ENCODE assay signal across 28 cellular contexts in genomic region chr1:150383629-150384318, GRCh38. TPM values are rescaled to one million over a fixed set of nuclear protein-coding genes. Genes with fewer than 3 reads are reported as not detected.
DNase-seq lines count a peak whose midpoint lies in the region; ATAC-seq, FAIRE-seq and TF ChIP-seq lines count a peak whose summit lies in the region.
"Had no signal": no experiment of that assay in that cellular context is flagged by ENCODE, and none has a peak within 500 bp of the region (broad histone marks: within the 10 kb centered on the region; RNA-seq: fewer than 3 reads in every experiment).

No MANE protein-coding gene starts in this region.

- TF ChIP-seq EP300 in HepG2 (IDR thresholded peaks at IDR 0.05; ENCODE audit: low read depth in 2 of 2, low read length in 2 of 2), result no peak
- no peak for TF ChIP-seq EP300 in HepG2 (CRISPR knock-in tag; IDR thresholded peaks at IDR 0.05; ENCODE audit: borderline replicate concordance)

- H3K9me3 ChIP-seq in adipocyte (ENCODE audit: control insufficient read depth, low read length) (no peaks in the 10 kb centered on the region), HepG2 (ENCODE audit: low read length) (no peaks in the 10 kb centered on the region), WERI-Rb-1 (ENCODE audit: severe bottlenecking) (no peaks in the 10 kb centered on the region)
- H3K9me3 ChIP-seq: esophagus squamous epithelium, pancreas, testis had no signal

- intact Hi-C loops in HepG2 (cut with micrococcal nuclease; ENCODE audit: unreplicated experiment) (no loop called here), dorsolateral prefrontal cortex (cut with DNase I) (no loop called here)

- peaks cover 8% of the 10 kb centered on the region for H3K4me1 ChIP-seq in adipocyte (ENCODE audit: control insufficient read depth, insufficient read depth, low read length)
- H3K4me1 ChIP-seq in HepG2 (ENCODE audit: insufficient read depth, low read length), result peaks cover 65% of the 10 kb centered on the region

- H3K79me2 ChIP-seq in HepG2 (ENCODE audit: insufficient read depth, low read length), result peaks cover 93% of the 10 kb centered on the region

- H4K20me1 ChIP-seq in HepG2 (ENCODE audit: insufficient read depth, low read length), result 0 out of 2 replicates have a peak, but pooled peaks cover 11% of the 10 kb centered on the region

- peak overlapping the region; percentile 10 for H3K27ac ChIP-seq in HepG2 (ENCODE audit: extremely low read length, insufficient read depth, low read length)
- H3K27ac ChIP-seq in dorsolateral prefrontal cortex, result no peak overlapping the region
- H3K27ac ChIP-seq in WERI-Rb-1, result no peak overlapping the region
- H3K27ac ChIP-seq: esophagus squamous epithelium, pancreas, SK-N-MC, testis had no signal

- no peak for DNase-seq in activated naive CD4-positive, alpha-beta T cell treated with anti-CD3 and anti-CD28 coated beads, Interleukin-2, amount 10 ng/mL, durations not matched to agents 7 days and 5 days
- no peak for DNase-seq in activated naive CD4-positive, alpha-beta T cell (lab: John Stamatoyannopoulos, UW)
- DNase-seq in adipocyte (ENCODE audit: low read depth) (no peak), HepG2 (ENCODE audit: low spot score) (no peak), NCI-H82 treated with DMSO at 0.1 percent for 48 hours (lab: John Stamatoyannopoulos, UW; ENCODE audit: unreplicated experiment) (no peak), dorsolateral prefrontal cortex (no peak), WERI-Rb-1 (no peak)
- DNase-seq in stimulated activated effector memory CD8-positive, alpha-beta T cell treated with anti-CD3 and anti-CD28 coated beads, Interleukin-12 subunit alpha, Interleukin-12 subunit beta, amount 100 ng/mL, for 72 hours (ENCODE audit: low spot score in 2 of 2), result no peak
- DNase-seq: activated CD8-positive, alpha-beta T cell treated with anti-CD3 and anti-CD28 coated beads for 36 hours; activated naive CD8-positive, alpha-beta T cell treated with anti-CD3 and anti-CD28 coated beads, Interleukin-2, amount 10 ng/mL, durations not matched to agents 7 days and 5 days; DMS 273 treated with DMSO at 0.1 percent for 48 hours; esophagus squamous epithelium; kidney; NCI-H1048; NCI-H2107; NCI-H446 treated with DMSO at 0.1 percent for 48 hours; pancreas; small intestine; stimulated activated naive CD8-positive, alpha-beta T cell treated with anti-CD3 and anti-CD28 coated beads, Interleukin-15, Interleukin-2, amounts not matched to agents 100 U/mL and 50 U/mL, for 24 hours; testis had no signal

- 47% methylated on average over 3 of the region's 3 CpGs for WGBS in HepG2 (ENCODE audit: low lambda C conversion rate)

- H3K27me3 ChIP-seq in adipocyte (replicated peaks; ENCODE audit: control insufficient read depth, insufficient read depth, low read length) (no peaks in the 10 kb centered on the region), HepG2 (ENCODE audit: control insufficient read depth in 1 of 2, insufficient read depth in 2 of 2, low read length in 2 of 2) (no peaks in the 10 kb centered on the region), dorsolateral prefrontal cortex (no peaks in the 10 kb centered on the region), WERI-Rb-1 (ENCODE audit: insufficient read depth, low read depth, severe bottlenecking) (no peaks in the 10 kb centered on the region)
- H3K27me3 ChIP-seq: esophagus squamous epithelium, pancreas, testis had no signal

- H3K9ac ChIP-seq in adipocyte (ENCODE audit: low read length) (no peak overlapping the region), HepG2 (ENCODE audit: insufficient read depth, low read depth, low read length) (no peak overlapping the region; the same call in 1 of the 2 replicates)

- POLR2A ChIA-PET in HepG2 (lab: Yijun Ruan, JAX), result no interaction called here

- in situ Hi-C loops in HepG2 (cut with HindIII; ENCODE audit: extremely low pct_ligation_motif_present, low pct_unique_long_range_greater_than_20kb), result no loop called here

- H3K4me1 Mint-ChIP-seq in activated naive CD4-positive, alpha-beta T cell treated with anti-CD3 and anti-CD28 coated beads, Interleukin-2, amount 10 ng/mL, durations not matched to agents 7 days and 5 days, result peaks cover 22% of the 10 kb centered on the region
- peaks cover 31% of the 10 kb centered on the region for H3K4me1 Mint-ChIP-seq in stimulated activated effector memory CD8-positive, alpha-beta T cell treated with anti-CD3 and anti-CD28 coated beads, Interleukin-12 subunit alpha, Interleukin-12 subunit beta, amount 100 ng/mL, for 72 hours

- no peak for ATAC-seq in HepG2
- no peak for ATAC-seq in stimulated activated effector memory CD8-positive, alpha-beta T cell treated with anti-CD3 and anti-CD28 coated beads, Interleukin-12 subunit alpha, Interleukin-12 subunit beta, amount 100 ng/mL, for 72 hours
- ATAC-seq: activated CD4-positive, CD25-positive, alpha-beta regulatory T cell treated with anti-CD3 and anti-CD28 coated beads, Interleukin-2, amount 50 U/mL, for 24 hours; activated CD8-positive, alpha-beta T cell treated with anti-CD3 and anti-CD28 coated beads for 36 hours; activated T-helper 17 cell treated with anti-CD3 and anti-CD28 coated beads, Interleukin-2, amount 50 U/mL, for 72 hours; pancreas; stimulated activated naive CD8-positive, alpha-beta T cell treated with anti-CD3 and anti-CD28 coated beads, Interleukin-15, Interleukin-2, amounts not matched to agents 100 U/mL and 50 U/mL, for 24 hours had no signal

- H3K27me3 Mint-ChIP-seq in activated naive CD4-positive, alpha-beta T cell treated with anti-CD3 and anti-CD28 coated beads, Interleukin-2, amount 10 ng/mL, durations not matched to agents 7 days and 5 days, result no peaks in the 10 kb centered on the region
- H3K27me3 Mint-ChIP-seq: activated CD8-positive, alpha-beta T cell treated with anti-CD3 and anti-CD28 coated beads for 36 hours; activated naive CD8-positive, alpha-beta T cell treated with anti-CD3 and anti-CD28 coated beads, Interleukin-2, amount 10 ng/mL, durations not matched to agents 7 days and 5 days; activated T-helper 17 cell treated with anti-CD3 and anti-CD28 coated beads, Interleukin-2, amount 50 U/mL, for 72 hours; dendritic cell treated with granulocyte-macrophage colony-stimulating factor and Interleukin-4, amounts not matched to agents 40 ng/mL and 50 ng/mL, for 4 days had no signal

- BruUV-seq in HepG2 (replicated peaks; lab: Mats Ljungman, UMichigan), result TSS peak; percentile 33

- H3K4me3 Mint-ChIP-seq in activated naive CD4-positive, alpha-beta T cell treated with anti-CD3 and anti-CD28 coated beads, Interleukin-2, amount 10 ng/mL, durations not matched to agents 7 days and 5 days, result no peak overlapping the region
- no peak overlapping the region for H3K4me3 Mint-ChIP-seq in stimulated activated effector memory CD8-positive, alpha-beta T cell treated with anti-CD3 and anti-CD28 coated beads, Interleukin-12 subunit alpha, Interleukin-12 subunit beta, amount 100 ng/mL, for 72 hours
- H3K4me3 Mint-ChIP-seq: activated CD8-positive, alpha-beta T cell treated with anti-CD3 and anti-CD28 coated beads for 36 hours; activated naive CD8-positive, alpha-beta T cell treated with anti-CD3 and anti-CD28 coated beads, Interleukin-2, amount 10 ng/mL, durations not matched to agents 7 days and 5 days; activated T-helper 17 cell treated with anti-CD3 and anti-CD28 coated beads, Interleukin-2, amount 50 U/mL, for 72 hours; dendritic cell treated with granulocyte-macrophage colony-stimulating factor and Interleukin-4, amounts not matched to agents 40 ng/mL and 50 ng/mL, for 4 days had no signal

- H3K27ac Mint-ChIP-seq in activated naive CD4-positive, alpha-beta T cell treated with anti-CD3 and anti-CD28 coated beads, Interleukin-2, amount 10 ng/mL, durations not matched to agents 7 days and 5 days, result peak overlapping the region; percentile 33
- H3K27ac Mint-ChIP-seq in stimulated activated effector memory CD8-positive, alpha-beta T cell treated with anti-CD3 and anti-CD28 coated beads, Interleukin-12 subunit alpha, Interleukin-12 subunit beta, amount 100 ng/mL, for 72 hours, result peak overlapping the region; percentile 40
- H3K27ac Mint-ChIP-seq: activated CD8-positive, alpha-beta T cell treated with anti-CD3 and anti-CD28 coated beads for 36 hours; activated naive CD8-positive, alpha-beta T cell treated with anti-CD3 and anti-CD28 coated beads, Interleukin-2, amount 10 ng/mL, durations not matched to agents 7 days and 5 days; activated T-helper 17 cell treated with anti-CD3 and anti-CD28 coated beads, Interleukin-2, amount 50 U/mL, for 72 hours; dendritic cell treated with granulocyte-macrophage colony-stimulating factor and Interleukin-4, amounts not matched to agents 40 ng/mL and 50 ng/mL, for 4 days had no signal

- H2AFZ ChIP-seq in HepG2 (ENCODE audit: low read length), result no peak overlapping the region

- peaks cover 8% of the 10 kb centered on the region for H3K36me3 Mint-ChIP-seq in activated naive CD4-positive, alpha-beta T cell treated with anti-CD3 and anti-CD28 coated beads, Interleukin-2, amount 10 ng/mL, durations not matched to agents 7 days and 5 days
- peaks cover 6% of the 10 kb centered on the region for H3K36me3 Mint-ChIP-seq in stimulated activated effector memory CD8-positive, alpha-beta T cell treated with anti-CD3 and anti-CD28 coated beads, Interleukin-12 subunit alpha, Interleukin-12 subunit beta, amount 100 ng/mL, for 72 hours

- H3K4me2 ChIP-seq in HepG2 (ENCODE audit: low read depth, low read length), result peak overlapping the region; percentile 14; the same call in 1 of the 2 replicates

- no peak for TF ChIP-seq POLR2A in HepG2 (IDR thresholded peaks at IDR 0.05; ENCODE audit: insufficient read depth in 1 of 2, low read depth in 2 of 2, low read length in 2 of 2)

- CTCF ChIA-PET in activated naive CD4-positive, alpha-beta T cell treated with anti-CD3 and anti-CD28 coated beads, Interleukin-2, amount 10 ng/mL, durations not matched to agents 7 days and 5 days (lab: Charles Lee), result no interaction called here
- CTCF ChIA-PET in HepG2 (lab: Yijun Ruan, JAX; ENCODE audit: low intra/inter-chr PET ratio, low total read pairs), result no interaction called here

- no peak for TF ChIP-seq RAD21 in HepG2 (CRISPR knock-in tag; IDR thresholded peaks at IDR 0.05)

- H3K9me3 Mint-ChIP-seq in activated naive CD4-positive, alpha-beta T cell treated with anti-CD3 and anti-CD28 coated beads, Interleukin-2, amount 10 ng/mL, durations not matched to agents 7 days and 5 days, result no peaks in the 10 kb centered on the region
- no peaks in the 10 kb centered on the region for H3K9me3 Mint-ChIP-seq in stimulated activated effector memory CD8-positive, alpha-beta T cell treated with anti-CD3 and anti-CD28 coated beads, Interleukin-12 subunit alpha, Interleukin-12 subunit beta, amount 100 ng/mL, for 72 hours
- H3K9me3 Mint-ChIP-seq: activated CD8-positive, alpha-beta T cell treated with anti-CD3 and anti-CD28 coated beads for 36 hours; activated naive CD8-positive, alpha-beta T cell treated with anti-CD3 and anti-CD28 coated beads, Interleukin-2, amount 10 ng/mL, durations not matched to agents 7 days and 5 days; activated T-helper 17 cell treated with anti-CD3 and anti-CD28 coated beads, Interleukin-2, amount 50 U/mL, for 72 hours; dendritic cell treated with granulocyte-macrophage colony-stimulating factor and Interleukin-4, amounts not matched to agents 40 ng/mL and 50 ng/mL, for 4 days had no signal

- H3K36me3 ChIP-seq in adipocyte (ENCODE audit: control insufficient read depth, insufficient read depth, low read length, severe bottlenecking), result no peaks in the 10 kb centered on the region
- no peaks in the 10 kb centered on the region; a peak in 2 of 5 replicates for H3K36me3 ChIP-seq in HepG2 (replicated peaks in 1 of 2; ENCODE audit: control insufficient read depth in 1 of 2, insufficient read depth in 2 of 2, low read length in 2 of 2)
- H3K36me3 ChIP-seq in WERI-Rb-1, result peaks cover 8% of the 10 kb centered on the region
- H3K36me3 ChIP-seq: pancreas had no signal

- H3K4me3 ChIP-seq in adipocyte (ENCODE audit: low read length), result peak overlapping the region; percentile 24
- H3K4me3 ChIP-seq in HepG2 (replicated peaks in 1 of 3; ENCODE audit: insufficient read depth in 1 of 3, low read depth in 2 of 3, low read length in 3 of 3), result no peak overlapping the region
- H3K4me3 ChIP-seq in dorsolateral prefrontal cortex, result no peak overlapping the region
- H3K4me3 ChIP-seq in WERI-Rb-1 (ENCODE audit: low read depth, low read length), result no peak overlapping the region
- H3K4me3 ChIP-seq: esophagus squamous epithelium, lung, pancreas, SK-N-MC, testis had no signal

- no peak for FAIRE-seq in HepG2 (lab: Jason Lieb, UNC)
- FAIRE-seq: A204.1, frontal cortex, H54, kidney, pancreas, small intestine had no signal

- TF ChIP-seq CTCF in HepG2 (CRISPR knock-in tag; IDR thresholded peaks at IDR 0.05), result no peak
- TF ChIP-seq CTCF in dorsolateral prefrontal cortex (IDR thresholded peaks at IDR 0.05 in 54 of 56, conservative IDR thresholded peaks at IDR 0.05 in 2 of 56; ENCODE audit: low read depth in 1 of 56, partially characterized antibody in 56 of 56), result no peak
- no peak for TF ChIP-seq CTCF in WERI-Rb-1 (IDR thresholded peaks at IDR 0.05; ENCODE audit: low read depth, low read length)

RNA-seq across cellular contexts. Expression of gene RPRD2, which starts 19.8 kb away (rescaled TPM):
- total RNA-seq in HepG2 (2016; rRNA removed; fragmentation: Illumina TruSeq; extraction: Trizol), result 8.0 and 12.2 TPM in 2 replicates
- 4.7 and 5.9 TPM in 2 replicates for total RNA-seq in HepG2 (2016; cell fraction: cytosol; rRNA removed; fragmentation: Illumina TruSeq; extraction: Trizol; ENCODE audit: low read depth)
- 7.4 and 10.7 TPM in 2 replicates for total RNA-seq in HepG2 (2016; cell fraction: insoluble cytoplasmic fraction; rRNA removed; fragmentation: Illumina TruSeq; extraction: Trizol)
- total RNA-seq in HepG2 (2016; cell fraction: membrane; rRNA removed; fragmentation: Illumina TruSeq; extraction: Trizol), result 5.9 and 6.6 TPM in 2 replicates
- 14.7 and 15.3 TPM in 2 replicates for total RNA-seq in HepG2 (2016; cell fraction: nucleus; rRNA removed; fragmentation: Illumina TruSeq; extraction: Trizol)
- polyA plus RNA-seq in HepG2 (2011; rRNA removed), result 8.8 and 8.9 TPM in 2 replicates
- 4.3 and 5.0 TPM in 2 replicates for polyA plus RNA-seq in HepG2 (2011; cell fraction: cytosol; rRNA removed)
- 8.2 and 8.6 TPM in 2 replicates for polyA plus RNA-seq in HepG2 (2011; cell fraction: nucleus; rRNA removed)
- 8.0 and 10.3 TPM in 2 replicates for polyA plus RNA-seq in HepG2 (2012)
- 0.62 and 0.84 TPM in 2 replicates for polyA plus RNA-seq in HepG2 (2016; cell fraction: cytosol; fragmentation: Illumina TruSeq; extraction: Trizol; ENCODE audit: low read depth)
- 12.1 and 15.1 TPM in 2 replicates for polyA plus RNA-seq in HepG2 (2016; cell fraction: insoluble cytoplasmic fraction; fragmentation: Illumina TruSeq; extraction: Trizol; ENCODE audit: low read depth)
- 2.4 and 3.2 TPM in 2 replicates for polyA plus RNA-seq in HepG2 (2016; cell fraction: membrane; fragmentation: Illumina TruSeq; extraction: Trizol; ENCODE audit: low read depth)
- 11.6 and 13.0 TPM in 2 replicates for polyA plus RNA-seq in HepG2 (2016; cell fraction: nucleus; fragmentation: Illumina TruSeq; extraction: Trizol; ENCODE audit: insufficient read depth, low read depth)
- 10.8 and 24.5 TPM in 2 replicates for polyA minus RNA-seq in HepG2 (2011; rRNA and poly(A)+ RNA removed; ENCODE audit: low replicate concordance)
- 8.4 and 10.9 TPM in 2 replicates for polyA minus RNA-seq in HepG2 (2011; cell fraction: cytosol; rRNA and poly(A)+ RNA removed)
- 25.5 and 29.1 TPM in 2 replicates for polyA minus RNA-seq in HepG2 (2011; cell fraction: nucleus; rRNA and poly(A)+ RNA removed)
- total RNA-seq in dorsolateral prefrontal cortex, result 10 to 100 TPM; 37.9 to 58.4 (median 48.0) TPM
